8 cellular contexts compared by ENCODE assay signal in the genomic region with DNA sequence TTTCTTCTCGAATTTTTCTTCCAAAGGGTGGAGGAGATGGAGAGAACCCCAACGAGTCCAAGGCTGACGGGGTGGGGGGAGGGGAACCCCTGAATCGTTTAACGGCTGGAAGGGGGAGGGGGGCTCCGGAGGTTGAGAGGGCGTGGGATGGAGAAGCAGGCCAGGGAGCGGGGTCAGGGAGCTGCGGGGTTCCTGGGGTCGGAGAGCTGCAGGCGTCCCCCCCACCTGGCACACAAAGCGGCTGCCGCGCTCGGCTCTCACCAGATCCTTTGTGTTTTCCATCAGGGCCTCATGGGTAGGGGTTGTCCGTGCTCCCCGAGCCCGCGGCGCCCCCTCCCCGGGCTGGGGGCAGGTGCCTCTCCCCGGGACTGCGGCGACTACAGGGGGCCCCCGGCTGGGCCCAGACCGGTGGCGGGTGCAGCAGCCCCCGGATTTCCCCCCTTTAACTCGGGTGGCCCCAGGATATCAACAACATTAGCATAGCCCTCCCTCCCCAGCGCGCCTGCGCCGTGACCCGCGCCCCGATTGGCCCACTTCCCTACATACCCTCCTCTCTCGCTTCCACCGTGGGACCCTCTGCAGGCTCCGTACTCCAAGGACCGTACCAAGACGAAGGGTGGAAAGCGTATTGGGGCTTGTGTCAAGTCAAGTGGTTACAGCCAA. TPM values are rescaled to one million over a fixed set of nuclear protein-coding genes. Genes with fewer than 3 reads are reported as not detected.
DNase-seq lines count a peak whose midpoint lies in the region; ATAC-seq and TF ChIP-seq lines count a peak whose summit lies in the region.

A gene (minus strand): TSS at position 476 of the 663 bp plus-strand sequence. CDS start 34,888 bp downstream, outside the sequence.

- peak within 1 kb of the TSS; percentile 99 for H3K4ac ChIP-seq in trophoblast cell (ENCODE audit: low read depth, low read length)

- H2BK5ac ChIP-seq in trophoblast cell (ENCODE audit: low read depth, low read length, poor library complexity), result peak within 1 kb of the TSS; percentile 84

- H3K27ac ChIP-seq in adipose tissue (ENCODE audit: low read depth, low read length) (peak within 1 kb of the TSS; percentile 86), heart left ventricle (peak within 1 kb of the TSS; percentile 90 to 99 (median 96)), trophoblast cell (ENCODE audit: low read depth, low read length) (peak within 1 kb of the TSS; percentile 91), tibial nerve (peak within 1 kb of the TSS; percentile 94 to 98 (median 98))

- no peak within 1 kb of the TSS for H3K23ac ChIP-seq in trophoblast cell (ENCODE audit: low read length)

- no peak within 1 kb of the TSS for H2BK12ac ChIP-seq in trophoblast cell (ENCODE audit: low read length)

- TF ChIP-seq POLR2A in heart left ventricle (IDR thresholded peaks at IDR 0.05), result peak in 1 of 2 donors; percentile 31
- TF ChIP-seq POLR2A in tibial nerve (IDR thresholded peaks at IDR 0.05), result no peak

- no peak for TF ChIP-seq CTCF in GM10266 (IDR thresholded peaks at IDR 0.05; ENCODE audit: control insufficient read depth, insufficient read depth, low read depth, missing control alignments)
- TF ChIP-seq CTCF in heart left ventricle (IDR thresholded peaks at IDR 0.05), result no peak
- no peak for TF ChIP-seq CTCF in tibial nerve (IDR thresholded peaks at IDR 0.05)

- peak within 1 kb of the TSS; percentile 88 for H4K8ac ChIP-seq in trophoblast cell (ENCODE audit: low read depth, low read length)

- peak within 1 kb of the TSS; percentile 87 for H2BK120ac ChIP-seq in trophoblast cell (ENCODE audit: insufficient read depth, low read length, poor library complexity)

- peaks cover 23% of the 10 kb centered on the region for H3K79me2 ChIP-seq in trophoblast cell (ENCODE audit: control insufficient read depth, insufficient read depth, low read length, poor library complexity)

- peak within 1 kb of the TSS; percentile 78 for H4K12ac ChIP-seq in trophoblast cell (ENCODE audit: low read depth, low read length)

- intact Hi-C loops in heart left ventricle (cut with DNase I), result no loop called here

- WGBS in adipose tissue, 3 donors, result 0 to 1% (median 1%) methylated on average over 32 to 42 of the region's 42 CpGs
- 1 to 2% (median 1%) methylated on average over 29 to 42 of the region's 42 CpGs for WGBS in heart left ventricle, 4 donors
- WGBS in trophoblast cell (ENCODE audit: extremely low coverage, insufficient coverage, insufficient read length), result no CpG with 5 or more reads among the region's 42 CpGs
- 0 to 2% methylated on average over 27 to 40 of the region's 42 CpGs for whole genome bisulfite sequencing in tibial nerve, 2 donors

- H2AFZ ChIP-seq in trophoblast cell (ENCODE audit: insufficient read depth, low read length, poor library complexity), result peak within 1 kb of the TSS; percentile 64

- no peaks in the 10 kb centered on the region for H3K27me3 ChIP-seq in heart left ventricle
- H3K27me3 ChIP-seq in trophoblast cell (ENCODE audit: insufficient read depth, low read length), result no peaks in the 10 kb centered on the region
- H3K27me3 ChIP-seq in tibial nerve, result no peaks in the 10 kb centered on the region

- peak within 1 kb of the TSS; percentile 82 for H4K91ac ChIP-seq in trophoblast cell (ENCODE audit: low read depth, low read length)

- H3K4me1 ChIP-seq in heart left ventricle (peaks cover 6 to 63% (median 46%) of the 10 kb centered on the region in 12 donors), trophoblast cell (ENCODE audit: control insufficient read depth in 1 of 2, insufficient read depth in 2 of 2, low read length in 2 of 2) (peaks cover 10 to 18% of the 10 kb centered on the region in 2 experiments), tibial nerve (peaks cover 5 to 60% (median 39%) of the 10 kb centered on the region in 4 donors)

- peak within 1 kb of the TSS; percentile 73 for H3K14ac ChIP-seq in trophoblast cell (ENCODE audit: low read length)

- ATAC-seq in HG02759 (IDR thresholded peaks at IDR 0.05; ENCODE audit: unreplicated experiment), result peak; percentile 78
- peak; percentile 92 to 97 (median 96) for ATAC-seq in heart left ventricle

- H2AK5ac ChIP-seq in trophoblast cell (ENCODE audit: low read length), result peak within 1 kb of the TSS; percentile 63

- peaks cover 0 to 56% (median 31%) of the 10 kb centered on the region in 9 donors for H3K36me3 ChIP-seq in heart left ventricle
- H3K36me3 ChIP-seq in trophoblast cell (ENCODE audit: control insufficient read depth in 1 of 2, insufficient read depth in 2 of 2, low read length in 2 of 2), result peaks cover 2 to 7% of the 10 kb centered on the region in 2 experiments
- peaks cover 0 to 20% (median 0%) of the 10 kb centered on the region in 3 donors for H3K36me3 ChIP-seq in tibial nerve

- peaks cover 16% of the 10 kb centered on the region for H3K79me1 ChIP-seq in trophoblast cell (ENCODE audit: low read length)

- H3K4me3 ChIP-seq in heart left ventricle (peak within 1 kb of the TSS; percentile 70 to 100 (median 90)), trophoblast cell (ENCODE audit: low read depth, low read length) (peak within 1 kb of the TSS; percentile 93), tibial nerve (peak within 1 kb of the TSS; percentile 74 to 93 (median 82))

- peak; percentile 97 for DNase-seq in GM10266 (ENCODE audit: extremely low spot score)
- peak; percentile 90 for DNase-seq in NCI-H1417 treated with DMSO at 0.1 percent for 48 hours (lab: John Stamatoyannopoulos, UW)
- DNase-seq in T follicular helper cell (ENCODE audit: low read depth), result peak; percentile 92
- peak; percentile 96 to 97 (median 96) for DNase-seq in heart left ventricle
- DNase-seq in trophoblast cell, result peak; percentile 80 to 87
- DNase-seq in tibial nerve (ENCODE audit: low spot score in 2 of 2), result peak; percentile 92 to 95

- H3K4me2 ChIP-seq in trophoblast cell (ENCODE audit: low read length), result peak within 1 kb of the TSS; percentile 96

- peak within 1 kb of the TSS; percentile 95 for H3K9ac ChIP-seq in trophoblast cell (ENCODE audit: low read length)

- TF ChIP-seq EP300 in tibial nerve (IDR thresholded peaks at IDR 0.05), result peak in 1 of 2 donors; percentile 93

- no peaks in the 10 kb centered on the region for H3K9me3 ChIP-seq in heart left ventricle
- H3K9me3 ChIP-seq in trophoblast cell (ENCODE audit: insufficient read depth, low read depth, low read length), result no peaks in the 10 kb centered on the region
- H3K9me3 ChIP-seq in tibial nerve, result no peaks in the 10 kb centered on the region

- H3K18ac ChIP-seq in trophoblast cell (ENCODE audit: low read length), result peak within 1 kb of the TSS; percentile 81

RNA-seq across cellular contexts. Expression of the gene that starts here (rescaled TPM):
- 1 to 10 TPM; 4.0 to 9.4 (median 4.5) TPM for polyA plus RNA-seq in adipose tissue
- total RNA-seq in heart left ventricle, result 1 to 10 TPM; 3.4 to 9.8 (median 6.9) TPM
- polyA plus RNA-seq in heart left ventricle, result 1 to 10 TPM; 3.4 to 4.9 TPM
- polyA plus RNA-seq in trophoblast cell (2013), result 11.6 and 11.8 TPM in 2 replicates
- total RNA-seq in tibial nerve, result 10 to 100 TPM; 10.8 to 18.8 (median 16.3) TPM

Comparison
In these comparisons a context has a peak if more than half of its experiments do, and no peak if none do; other contexts are left out.
1. Peak in every context shown above with its lines: DNase-seq, ATAC-seq, H3K4me3 ChIP-seq and H3K27ac ChIP-seq.